In the genomic region with DNA sequence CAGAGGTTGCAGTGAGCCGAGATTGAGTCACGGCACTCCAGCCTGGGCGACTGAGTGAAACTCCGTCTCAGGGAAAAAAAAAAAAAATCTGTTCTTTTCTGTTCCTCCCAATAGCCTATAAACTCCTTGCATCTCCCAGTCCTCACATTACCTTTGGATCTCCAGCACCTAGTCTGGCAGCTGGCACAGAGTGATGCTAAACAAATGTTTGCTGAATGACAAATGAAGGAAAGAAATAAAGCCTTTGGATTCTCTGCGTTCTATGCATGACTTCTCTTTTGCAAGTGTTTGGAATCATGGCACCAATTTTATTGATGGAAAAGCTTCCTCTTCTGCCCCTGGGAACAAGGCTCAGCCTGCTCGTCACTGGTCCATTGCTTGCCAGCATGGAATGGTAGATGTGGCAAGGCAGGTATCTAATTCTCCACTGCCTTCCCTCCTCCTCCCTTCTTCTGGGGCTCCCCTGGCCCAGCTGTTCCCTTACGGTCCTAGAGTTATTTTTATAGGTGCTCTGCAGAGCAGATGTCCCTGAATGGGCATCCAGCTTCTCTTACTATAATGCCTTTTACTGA, we compare ENCODE assay signal across 26 cellular contexts. TPM values are rescaled to one million over a fixed set of nuclear protein-coding genes. Genes with fewer than 3 reads are reported as not detected.
DNase-seq lines count a peak whose midpoint lies in the region; ATAC-seq, FAIRE-seq and TF ChIP-seq lines count a peak whose summit lies in the region.
"Had no signal": no experiment of that assay in that cellular context is flagged by ENCODE, and none has a peak within 500 bp of the region (broad histone marks: within the 10 kb centered on the region; RNA-seq: fewer than 3 reads in every experiment).

No MANE protein-coding gene starts in this region.

- TF ChIP-seq CTCF in A549 (IDR thresholded peaks at IDR 0.05) (no peak), VCaP (conservative IDR thresholded peaks at IDR 0.05) (no peak)

- H3K4me1 ChIP-seq in A549 = 0 out of 3 replicates have a peak, but pooled peaks cover 6% of the 10 kb centered on the region
- H3K4me1 ChIP-seq: BLaER1, Caco-2, Peyer's patch, uterus had no signal

- ATAC-seq in A549 = peak; percentile 24 to 67; a peak in 3 of 6 replicates
- ATAC-seq in GM18858 (IDR thresholded peaks at IDR 0.05; ENCODE audit: unreplicated experiment) = no peak
- ATAC-seq: activated CD4-positive, alpha-beta T cell treated with anti-CD3 and anti-CD28 coated beads for 36 hours; heart right ventricle; K562; right cardiac atrium had no signal

- H3K9me3 ChIP-seq in A549 = no peaks in the 10 kb centered on the region
- H3K9me3 ChIP-seq: Caco-2, neutrophil, Peyer's patch, thoracic aorta, uterus had no signal

- no peak for FAIRE-seq in A549 (lab: Jason Lieb, UNC)
- FAIRE-seq: bronchial epithelial cell, frontal cortex, K562, kidney had no signal

- H3K27ac ChIP-seq in A549 (no peak overlapping the region), VCaP (peak overlapping the region; percentile 47)
- H3K27ac ChIP-seq: BLaER1, heart right ventricle, neutrophil, Peyer's patch, thoracic aorta, uterus had no signal

- peak in 1 of 2 experiments; percentile 39 for DNase-seq in A549 (ENCODE audit: low read depth in 1 of 2, low spot score in 1 of 2)
- peak; percentile 34 for DNase-seq in DMS 273 treated with DMSO at 0.1 percent for 48 hours (lab: John Stamatoyannopoulos, UW)
- DNase-seq in NCI-H2029 treated with DMSO at 0.1 percent for 48 hours (lab: John Stamatoyannopoulos, UW) = peak; percentile 73
- no peak for DNase-seq in stimulated activated naive CD4-positive, alpha-beta T cell treated with Interleukin-2 at 50 U/mL for 16 hours (lab: John Stamatoyannopoulos, UW)
- no peak for DNase-seq in activated CD4-positive, alpha-beta T cell treated with anti-CD3 and anti-CD28 coated beads, Interleukin-2, amount 50 U/mL, for 1 hour
- DNase-seq: activated CD4-positive, alpha-beta T cell treated with anti-CD3 and anti-CD28 coated beads for 36 hours; activated effector memory CD4-positive, alpha-beta T cell treated with anti-CD3 and anti-CD28 coated beads, Interleukin-2, amount 50 U/mL, for 16 hours; activated naive CD8-positive, alpha-beta T cell treated with anti-CD3 and anti-CD28 coated beads for 36 hours; anterior cingulate cortex; Caco-2; heart right ventricle; kidney; NCI-H526; Peyer's patch; posterior cingulate gyrus; right cardiac atrium; stimulated activated CD4-positive, alpha-beta T cell treated with anti-CD3 and anti-CD28 coated beads, Interleukin-1b, Interleukin-23, amount 100 ng/mL, for 48 hours; uterus had no signal

- TF ChIP-seq RAD21 in A549 (conservative IDR thresholded peaks at IDR 0.05 in 1 of 2, IDR thresholded peaks at IDR 0.05 in 1 of 2) = no peak

- H3K4me3 ChIP-seq in A549 = no peak overlapping the region
- H3K4me3 ChIP-seq: BLaER1, heart right ventricle, K562, Peyer's patch, thoracic aorta, uterus had no signal

- WGBS in A549 (ENCODE audit: missing lambda C conversion rate) = 10% methylated on average over 7 of the region's 7 CpGs

- CTCF ChIA-PET in A549 (lab: Yijun Ruan, JAX) = no interaction called here

- TF ChIP-seq EP300 in A549 (IDR thresholded peaks at IDR 0.05) = no peak

- POLR2A ChIA-PET in A549 (lab: Yijun Ruan, JAX) = no interaction called here

- peak overlapping the region; percentile 32; the same call in 1 of the 3 replicates for H3K4me2 ChIP-seq in A549
- H3K4me2 ChIP-seq: BLaER1 had no signal

- no peak for TF ChIP-seq POLR2A in A549 (IDR thresholded peaks at IDR 0.05; ENCODE audit: low read length)

TF ChIP-seq in A549, 52 proteins besides CTCF, POLR2A, EP300 and RAD21:
- TF ChIP-seq RARB (CRISPR knock-in tag; IDR thresholded peaks at IDR 0.05) (no peak), SMC3 (IDR thresholded peaks at IDR 0.05) (no peak), NFE2L2 (conservative IDR thresholded peaks at IDR 0.05; ENCODE audit: low read length) (no peak), HMGXB4 (CRISPR knock-in tag; IDR thresholded peaks at IDR 0.05; ENCODE audit: borderline replicate concordance) (no peak), ZFP36 (IDR thresholded peaks at IDR 0.05; ENCODE audit: borderline replicate concordance, partially characterized antibody) (no peak), FOXS1 (CRISPR knock-in tag; IDR thresholded peaks at IDR 0.05) (no peak), MAFK (IDR thresholded peaks at IDR 0.05; ENCODE audit: partially characterized antibody) (no peak), HES2 (IDR thresholded peaks at IDR 0.05) (no peak), FOSL2 (IDR thresholded peaks at IDR 0.05) (no peak), FOSL2 (CRISPR knock-in tag; IDR thresholded peaks at IDR 0.05) (no peak), RCOR1 (IDR thresholded peaks at IDR 0.05; ENCODE audit: low read depth, low read length) (no peak), ATOH8 (CRISPR knock-in tag; IDR thresholded peaks at IDR 0.05; ENCODE audit: low read depth) (no peak)
- TF ChIP-seq, protein P1, sequence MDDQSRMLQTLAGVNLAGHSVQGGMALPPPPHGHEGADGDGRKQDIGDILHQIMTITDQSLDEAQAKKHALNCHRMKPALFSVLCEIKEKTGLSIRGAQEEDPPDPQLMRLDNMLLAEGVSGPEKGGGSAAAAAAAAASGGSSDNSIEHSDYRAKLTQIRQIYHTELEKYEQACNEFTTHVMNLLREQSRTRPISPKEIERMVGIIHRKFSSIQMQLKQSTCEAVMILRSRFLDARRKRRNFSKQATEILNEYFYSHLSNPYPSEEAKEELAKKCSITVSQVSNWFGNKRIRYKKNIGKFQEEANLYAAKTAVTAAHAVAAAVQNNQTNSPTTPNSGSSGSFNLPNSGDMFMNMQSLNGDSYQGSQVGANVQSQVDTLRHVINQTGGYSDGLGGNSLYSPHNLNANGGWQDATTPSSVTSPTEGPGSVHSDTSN (IDR thresholded peaks at IDR 0.05) = no peak

RNA-seq across cellular contexts. Expression of gene FYN, which starts 53.6 kb away (rescaled TPM):
- polyA plus RNA-seq in A549 (2011; rRNA removed) = 3.1 and 3.5 TPM in 2 replicates
- 2.3 and 2.5 TPM in 2 replicates for polyA plus RNA-seq in A549 (2012; cell fraction: cytosol; rRNA removed)
- 1.8 and 2.6 TPM in 2 replicates for polyA plus RNA-seq in A549 (2012; cell fraction: nucleus; rRNA removed)
- 3.7 to 5.8 TPM (median 5.1 TPM) in 3 replicates for polyA plus RNA-seq in A549 (2017; fragmentation: RNase III; extraction: RNeasy Plus Mini Kit Qiagen cat#74134 plus additional on column Dnase treatment)
- 1.6 and 3.4 TPM in 2 replicates for polyA minus RNA-seq in A549 (2011; rRNA and poly(A)+ RNA removed)

Comparison
In these comparisons a context has a peak if more than half of its experiments do, and no peak if none do; other contexts are left out.
1. DNase-seq: peak in DMS 273 treated with DMSO at 0.1 percent for 48 hours (single experiment) and NCI-H2029 treated with DMSO at 0.1 percent for 48 hours (single experiment); none in stimulated activated naive CD4-positive, alpha-beta T cell treated with Interleukin-2 at 50 U/mL for 16 hours (single experiment) and activated CD4-positive, alpha-beta T cell treated with anti-CD3 and anti-CD28 coated beads, Interleukin-2, amount 50 U/mL, for 1 hour (single experiment).